1 cellular context compared by ENCODE assay signal in the genomic region with DNA sequence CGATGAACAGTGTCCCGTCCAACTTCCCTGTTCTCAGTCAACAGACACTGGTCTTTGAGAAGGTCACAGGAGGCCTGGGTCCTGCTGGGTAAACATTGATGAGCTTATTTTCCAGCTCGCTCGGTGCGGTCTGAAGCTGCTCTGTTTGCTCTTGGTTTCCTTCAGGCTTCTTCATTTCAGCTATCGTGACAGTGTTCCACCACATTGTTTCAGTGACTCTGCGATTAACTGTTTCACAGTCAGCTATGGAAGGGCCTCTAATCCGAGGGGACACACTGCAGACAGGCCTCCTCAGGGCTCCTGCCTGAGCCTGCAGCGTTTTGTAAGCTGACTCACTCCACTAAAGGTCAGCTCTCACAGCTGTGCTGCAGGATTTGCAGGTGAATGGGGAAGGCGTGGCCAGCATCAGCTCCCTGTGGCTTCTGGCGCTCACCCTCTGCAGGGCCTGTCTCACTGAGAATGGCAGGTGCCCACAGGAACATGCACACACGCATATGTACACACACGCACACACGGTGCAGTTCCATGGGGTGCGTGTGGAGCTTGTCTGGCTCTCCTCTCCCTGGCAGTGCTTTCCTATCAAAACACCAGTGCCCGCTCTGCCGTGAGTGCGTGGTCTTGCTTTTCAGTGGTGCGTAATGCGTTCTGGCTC.
TF ChIP-seq lines count a peak whose summit lies in the region.

No MANE protein-coding gene starts in this region.

TF ChIP-seq in HepG2, 621 proteins besides CTCF, POLR2A, EP300 and RAD21 (continued from another document and continues in another):
- TF ChIP-seq ZNF788 (CRISPR knock-in tag; IDR thresholded peaks at IDR 0.05; ENCODE audit: borderline replicate concordance): peak; percentile 24; the same call in 1 of the 2 replicates
- no peak for TF ChIP-seq SOX6 (IDR thresholded peaks at IDR 0.05)
- peak; percentile 66 for TF ChIP-seq SOX6 (CRISPR knock-in tag; IDR thresholded peaks at IDR 0.05)
- TF ChIP-seq IKZF4 (CRISPR knock-in tag; IDR thresholded peaks at IDR 0.05; ENCODE audit: borderline replicate concordance, low read depth, not compliant biosample characterization): no peak
- no peak for TF ChIP-seq SRSF9 (IDR thresholded peaks at IDR 0.05; ENCODE audit: borderline replicate concordance, insufficient read depth, low read depth, low read length, poor library complexity, severe bottlenecking)
- TF ChIP-seq ETV5 (CRISPR knock-in tag; IDR thresholded peaks at IDR 0.05; ENCODE audit: borderline replicate concordance): no peak; the same call in 1 of the 2 replicates
- TF ChIP-seq ELF3 (CRISPR knock-in tag; IDR thresholded peaks at IDR 0.05): peak; percentile 86
- no peak for TF ChIP-seq SP1 (IDR thresholded peaks at IDR 0.05)
- peak; percentile 7; the same call in 1 of the 2 replicates for TF ChIP-seq SP1 (CRISPR knock-in tag; IDR thresholded peaks at IDR 0.05)
- TF ChIP-seq BRCA1 (CRISPR knock-in tag; IDR thresholded peaks at IDR 0.05): no peak
- no peak; the same call in 1 of the 2 replicates for TF ChIP-seq NR2C2 (CRISPR knock-in tag; IDR thresholded peaks at IDR 0.05; ENCODE audit: borderline replicate concordance)
- TF ChIP-seq, protein P1, sequence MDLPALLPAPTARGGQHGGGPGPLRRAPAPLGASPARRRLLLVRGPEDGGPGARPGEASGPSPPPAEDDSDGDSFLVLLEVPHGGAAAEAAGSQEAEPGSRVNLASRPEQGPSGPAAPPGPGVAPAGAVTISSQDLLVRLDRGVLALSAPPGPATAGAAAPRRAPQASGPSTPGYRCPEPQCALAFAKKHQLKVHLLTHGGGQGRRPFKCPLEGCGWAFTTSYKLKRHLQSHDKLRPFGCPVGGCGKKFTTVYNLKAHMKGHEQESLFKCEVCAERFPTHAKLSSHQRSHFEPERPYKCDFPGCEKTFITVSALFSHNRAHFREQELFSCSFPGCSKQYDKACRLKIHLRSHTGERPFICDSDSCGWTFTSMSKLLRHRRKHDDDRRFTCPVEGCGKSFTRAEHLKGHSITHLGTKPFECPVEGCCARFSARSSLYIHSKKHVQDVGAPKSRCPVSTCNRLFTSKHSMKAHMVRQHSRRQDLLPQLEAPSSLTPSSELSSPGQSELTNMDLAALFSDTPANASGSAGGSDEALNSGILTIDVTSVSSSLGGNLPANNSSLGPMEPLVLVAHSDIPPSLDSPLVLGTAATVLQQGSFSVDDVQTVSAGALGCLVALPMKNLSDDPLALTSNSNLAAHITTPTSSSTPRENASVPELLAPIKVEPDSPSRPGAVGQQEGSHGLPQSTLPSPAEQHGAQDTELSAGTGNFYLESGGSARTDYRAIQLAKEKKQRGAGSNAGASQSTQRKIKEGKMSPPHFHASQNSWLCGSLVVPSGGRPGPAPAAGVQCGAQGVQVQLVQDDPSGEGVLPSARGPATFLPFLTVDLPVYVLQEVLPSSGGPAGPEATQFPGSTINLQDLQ (CRISPR knock-in tag; IDR thresholded peaks at IDR 0.05): no peak
- peak; percentile 24; the same call in 1 of the 2 replicates for TF ChIP-seq NCOR1 (IDR thresholded peaks at IDR 0.05; ENCODE audit: borderline replicate concordance, low read length)
- no peak for TF ChIP-seq ZNF737 (CRISPR knock-in tag; IDR thresholded peaks at IDR 0.05; ENCODE audit: borderline replicate concordance)
- peak; percentile 70 for TF ChIP-seq SAP130 (CRISPR knock-in tag; IDR thresholded peaks at IDR 0.05; ENCODE audit: low read depth)
- peak; percentile 61; the same call in 1 of the 2 replicates for TF ChIP-seq HDAC2 (CRISPR knock-in tag; IDR thresholded peaks at IDR 0.05)
- TF ChIP-seq MEF2D (CRISPR knock-in tag; IDR thresholded peaks at IDR 0.05): peak; percentile 50; the same call in 1 of the 2 replicates
- TF ChIP-seq, protein P2, sequence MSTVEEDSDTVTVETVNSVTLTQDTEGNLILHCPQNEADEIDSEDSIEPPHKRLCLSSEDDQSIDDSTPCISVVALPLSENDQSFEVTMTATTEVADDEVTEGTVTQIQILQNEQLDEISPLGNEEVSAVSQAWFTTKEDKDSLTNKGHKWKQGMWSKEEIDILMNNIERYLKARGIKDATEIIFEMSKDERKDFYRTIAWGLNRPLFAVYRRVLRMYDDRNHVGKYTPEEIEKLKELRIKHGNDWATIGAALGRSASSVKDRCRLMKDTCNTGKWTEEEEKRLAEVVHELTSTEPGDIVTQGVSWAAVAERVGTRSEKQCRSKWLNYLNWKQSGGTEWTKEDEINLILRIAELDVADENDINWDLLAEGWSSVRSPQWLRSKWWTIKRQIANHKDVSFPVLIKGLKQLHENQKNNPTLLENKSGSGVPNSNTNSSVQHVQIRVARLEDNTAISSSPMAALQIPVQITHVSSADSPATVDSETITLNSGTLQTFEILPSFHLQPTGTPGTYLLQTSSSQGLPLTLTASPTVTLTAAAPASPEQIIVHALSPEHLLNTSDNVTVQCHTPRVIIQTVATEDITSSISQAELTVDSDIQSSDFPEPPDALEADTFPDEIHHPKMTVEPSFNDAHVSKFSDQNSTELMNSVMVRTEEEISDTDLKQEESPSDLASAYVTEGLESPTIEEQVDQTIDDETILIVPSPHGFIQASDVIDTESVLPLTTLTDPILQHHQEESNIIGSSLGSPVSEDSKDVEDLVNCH (CRISPR knock-in tag; IDR thresholded peaks at IDR 0.05): no peak
- no peak for TF ChIP-seq XBP1 (CRISPR knock-in tag; IDR thresholded peaks at IDR 0.05)
- TF ChIP-seq SOX5 (CRISPR knock-in tag; IDR thresholded peaks at IDR 0.05; ENCODE audit: borderline replicate concordance): peak; percentile 28; the same call in 1 of the 2 replicates
- TF ChIP-seq ZFX (CRISPR knock-in tag; IDR thresholded peaks at IDR 0.05; ENCODE audit: low read depth): peak; percentile 67
- TF ChIP-seq FOXK1 (CRISPR knock-in tag; IDR thresholded peaks at IDR 0.05; ENCODE audit: borderline replicate concordance, low read depth): 0 out of 2 replicates have a peak, but pooled peaks have one; percentile 13
- TF ChIP-seq HOXA3 (CRISPR knock-in tag; IDR thresholded peaks at IDR 0.05): peak; percentile 42; the same call in 1 of the 2 replicates
- TF ChIP-seq CHD2 (IDR thresholded peaks at IDR 0.05; ENCODE audit: low read depth, low read length): no peak
- peak; percentile 12; the same call in 1 of the 2 replicates for TF ChIP-seq ZMYM3 (CRISPR knock-in tag; IDR thresholded peaks at IDR 0.05)
- no peak for TF ChIP-seq ZNF296 (CRISPR knock-in tag; conservative IDR thresholded peaks at IDR 0.05)
- TF ChIP-seq ZFP82 (CRISPR knock-in tag; IDR thresholded peaks at IDR 0.05; ENCODE audit: borderline replicate concordance): no peak
- TF ChIP-seq, protein P3, sequence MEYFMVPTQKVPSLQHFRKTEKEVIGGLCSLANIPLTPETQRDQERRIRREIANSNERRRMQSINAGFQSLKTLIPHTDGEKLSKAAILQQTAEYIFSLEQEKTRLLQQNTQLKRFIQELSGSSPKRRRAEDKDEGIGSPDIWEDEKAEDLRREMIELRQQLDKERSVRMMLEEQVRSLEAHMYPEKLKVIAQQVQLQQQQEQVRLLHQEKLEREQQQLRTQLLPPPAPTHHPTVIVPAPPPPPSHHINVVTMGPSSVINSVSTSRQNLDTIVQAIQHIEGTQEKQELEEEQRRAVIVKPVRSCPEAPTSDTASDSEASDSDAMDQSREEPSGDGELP (IDR thresholded peaks at IDR 0.05; ENCODE audit: borderline replicate concordance, low read depth): peak; percentile 95
- TF ChIP-seq KLF15 (CRISPR knock-in tag; IDR thresholded peaks at IDR 0.05; ENCODE audit: borderline replicate concordance): no peak
- TF ChIP-seq, protein P4, sequence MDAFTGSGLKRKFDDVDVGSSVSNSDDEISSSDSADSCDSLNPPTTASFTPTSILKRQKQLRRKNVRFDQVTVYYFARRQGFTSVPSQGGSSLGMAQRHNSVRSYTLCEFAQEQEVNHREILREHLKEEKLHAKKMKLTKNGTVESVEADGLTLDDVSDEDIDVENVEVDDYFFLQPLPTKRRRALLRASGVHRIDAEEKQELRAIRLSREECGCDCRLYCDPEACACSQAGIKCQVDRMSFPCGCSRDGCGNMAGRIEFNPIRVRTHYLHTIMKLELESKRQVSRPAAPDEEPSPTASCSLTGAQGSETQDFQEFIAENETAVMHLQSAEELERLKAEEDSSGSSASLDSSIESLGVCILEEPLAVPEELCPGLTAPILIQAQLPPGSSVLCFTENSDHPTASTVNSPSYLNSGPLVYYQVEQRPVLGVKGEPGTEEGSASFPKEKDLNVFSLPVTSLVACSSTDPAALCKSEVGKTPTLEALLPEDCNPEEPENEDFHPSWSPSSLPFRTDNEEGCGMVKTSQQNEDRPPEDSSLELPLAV (CRISPR knock-in tag; conservative IDR thresholded peaks at IDR 0.05; ENCODE audit: low read depth): no peak
- peak; percentile 93 for TF ChIP-seq ZNF121 (CRISPR knock-in tag; IDR thresholded peaks at IDR 0.05)
- no peak for TF ChIP-seq TMF1 (CRISPR knock-in tag; IDR thresholded peaks at IDR 0.05; ENCODE audit: low read depth)
- peak; percentile 56 for TF ChIP-seq MED1 (CRISPR knock-in tag; IDR thresholded peaks at IDR 0.05)
- no peak for TF ChIP-seq SALL2 (CRISPR knock-in tag; IDR thresholded peaks at IDR 0.05)
- TF ChIP-seq ZNF235 (CRISPR knock-in tag; IDR thresholded peaks at IDR 0.05; ENCODE audit: borderline replicate concordance): no peak
- TF ChIP-seq ZC3H13 (CRISPR knock-in tag; IDR thresholded peaks at IDR 0.05): no peak
- 0 out of 2 replicates have a peak, but pooled peaks have one; percentile 15 for TF ChIP-seq CBX5 (CRISPR knock-in tag; IDR thresholded peaks at IDR 0.05; ENCODE audit: borderline replicate concordance)
- peak; percentile 74 for TF ChIP-seq PITX1 (CRISPR knock-in tag; IDR thresholded peaks at IDR 0.05)
- TF ChIP-seq MTF2 (CRISPR knock-in tag; IDR thresholded peaks at IDR 0.05; ENCODE audit: borderline replicate concordance): no peak
- TF ChIP-seq ZNF629 (CRISPR knock-in tag; conservative IDR thresholded peaks at IDR 0.05): 0 out of 2 replicates have a peak, but pooled peaks have one; percentile 24
- peak; percentile 29; the same call in 1 of the 2 replicates for TF ChIP-seq ZNF746 (CRISPR knock-in tag; IDR thresholded peaks at IDR 0.05)
- TF ChIP-seq ZNF180 (CRISPR knock-in tag; IDR thresholded peaks at IDR 0.05; ENCODE audit: borderline replicate concordance, low read depth): no peak
- TF ChIP-seq NR1H2 (CRISPR knock-in tag; IDR thresholded peaks at IDR 0.05; ENCODE audit: borderline replicate concordance, low read depth): no peak
- TF ChIP-seq, protein P5, sequence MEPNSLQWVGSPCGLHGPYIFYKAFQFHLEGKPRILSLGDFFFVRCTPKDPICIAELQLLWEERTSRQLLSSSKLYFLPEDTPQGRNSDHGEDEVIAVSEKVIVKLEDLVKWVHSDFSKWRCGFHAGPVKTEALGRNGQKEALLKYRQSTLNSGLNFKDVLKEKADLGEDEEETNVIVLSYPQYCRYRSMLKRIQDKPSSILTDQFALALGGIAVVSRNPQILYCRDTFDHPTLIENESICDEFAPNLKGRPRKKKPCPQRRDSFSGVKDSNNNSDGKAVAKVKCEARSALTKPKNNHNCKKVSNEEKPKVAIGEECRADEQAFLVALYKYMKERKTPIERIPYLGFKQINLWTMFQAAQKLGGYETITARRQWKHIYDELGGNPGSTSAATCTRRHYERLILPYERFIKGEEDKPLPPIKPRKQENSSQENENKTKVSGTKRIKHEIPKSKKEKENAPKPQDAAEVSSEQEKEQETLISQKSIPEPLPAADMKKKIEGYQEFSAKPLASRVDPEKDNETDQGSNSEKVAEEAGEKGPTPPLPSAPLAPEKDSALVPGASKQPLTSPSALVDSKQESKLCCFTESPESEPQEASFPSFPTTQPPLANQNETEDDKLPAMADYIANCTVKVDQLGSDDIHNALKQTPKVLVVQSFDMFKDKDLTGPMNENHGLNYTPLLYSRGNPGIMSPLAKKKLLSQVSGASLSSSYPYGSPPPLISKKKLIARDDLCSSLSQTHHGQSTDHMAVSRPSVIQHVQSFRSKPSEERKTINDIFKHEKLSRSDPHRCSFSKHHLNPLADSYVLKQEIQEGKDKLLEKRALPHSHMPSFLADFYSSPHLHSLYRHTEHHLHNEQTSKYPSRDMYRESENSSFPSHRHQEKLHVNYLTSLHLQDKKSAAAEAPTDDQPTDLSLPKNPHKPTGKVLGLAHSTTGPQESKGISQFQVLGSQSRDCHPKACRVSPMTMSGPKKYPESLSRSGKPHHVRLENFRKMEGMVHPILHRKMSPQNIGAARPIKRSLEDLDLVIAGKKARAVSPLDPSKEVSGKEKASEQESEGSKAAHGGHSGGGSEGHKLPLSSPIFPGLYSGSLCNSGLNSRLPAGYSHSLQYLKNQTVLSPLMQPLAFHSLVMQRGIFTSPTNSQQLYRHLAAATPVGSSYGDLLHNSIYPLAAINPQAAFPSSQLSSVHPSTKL (CRISPR knock-in tag; IDR thresholded peaks at IDR 0.05): peak; percentile 66; the same call in 1 of the 2 replicates
- no peak for TF ChIP-seq ZNF709 (CRISPR knock-in tag; IDR thresholded peaks at IDR 0.05)
- TF ChIP-seq HNF4A (CRISPR knock-in tag; IDR thresholded peaks at IDR 0.05): peak; percentile 38
- peak; percentile 61 for TF ChIP-seq ZFY (CRISPR knock-in tag; IDR thresholded peaks at IDR 0.05)
- TF ChIP-seq ZNF17 (CRISPR knock-in tag; IDR thresholded peaks at IDR 0.05): no peak
- TF ChIP-seq SP140L (CRISPR knock-in tag; IDR thresholded peaks at IDR 0.05; ENCODE audit: borderline replicate concordance): no peak
- TF ChIP-seq ZNF724P (CRISPR knock-in tag; IDR thresholded peaks at IDR 0.05; ENCODE audit: borderline replicate concordance): peak; percentile 35; the same call in 1 of the 2 replicates
- no peak for TF ChIP-seq ISX (CRISPR knock-in tag; conservative IDR thresholded peaks at IDR 0.05)
- 0 out of 2 replicates have a peak, but pooled peaks have one; percentile 46 for TF ChIP-seq SAFB2 (CRISPR knock-in tag; IDR thresholded peaks at IDR 0.05; ENCODE audit: borderline replicate concordance, low read depth)
- no peak for TF ChIP-seq ZFAT (CRISPR knock-in tag; conservative IDR thresholded peaks at IDR 0.05)
- TF ChIP-seq, protein P6, sequence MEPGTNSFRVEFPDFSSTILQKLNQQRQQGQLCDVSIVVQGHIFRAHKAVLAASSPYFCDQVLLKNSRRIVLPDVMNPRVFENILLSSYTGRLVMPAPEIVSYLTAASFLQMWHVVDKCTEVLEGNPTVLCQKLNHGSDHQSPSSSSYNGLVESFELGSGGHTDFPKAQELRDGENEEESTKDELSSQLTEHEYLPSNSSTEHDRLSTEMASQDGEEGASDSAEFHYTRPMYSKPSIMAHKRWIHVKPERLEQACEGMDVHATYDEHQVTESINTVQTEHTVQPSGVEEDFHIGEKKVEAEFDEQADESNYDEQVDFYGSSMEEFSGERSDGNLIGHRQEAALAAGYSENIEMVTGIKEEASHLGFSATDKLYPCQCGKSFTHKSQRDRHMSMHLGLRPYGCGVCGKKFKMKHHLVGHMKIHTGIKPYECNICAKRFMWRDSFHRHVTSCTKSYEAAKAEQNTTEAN (CRISPR knock-in tag; conservative IDR thresholded peaks at IDR 0.05): 0 out of 2 replicates have a peak, but pooled peaks have one; percentile 25
- no peak for TF ChIP-seq ZNF674 (CRISPR knock-in tag; IDR thresholded peaks at IDR 0.05; ENCODE audit: low read depth)
- peak; percentile 55 for TF ChIP-seq ZNF264 (CRISPR knock-in tag; IDR thresholded peaks at IDR 0.05)
- no peak for TF ChIP-seq ARNT2 (CRISPR knock-in tag; IDR thresholded peaks at IDR 0.05; ENCODE audit: low read depth)
- no peak for TF ChIP-seq ZBTB21 (CRISPR knock-in tag; IDR thresholded peaks at IDR 0.05)
- no peak for TF ChIP-seq ZNF550 (CRISPR knock-in tag; IDR thresholded peaks at IDR 0.05; ENCODE audit: borderline replicate concordance)
- peak; percentile 85 for TF ChIP-seq FOXA3 (CRISPR knock-in tag; IDR thresholded peaks at IDR 0.05)
